In the genomic region with DNA sequence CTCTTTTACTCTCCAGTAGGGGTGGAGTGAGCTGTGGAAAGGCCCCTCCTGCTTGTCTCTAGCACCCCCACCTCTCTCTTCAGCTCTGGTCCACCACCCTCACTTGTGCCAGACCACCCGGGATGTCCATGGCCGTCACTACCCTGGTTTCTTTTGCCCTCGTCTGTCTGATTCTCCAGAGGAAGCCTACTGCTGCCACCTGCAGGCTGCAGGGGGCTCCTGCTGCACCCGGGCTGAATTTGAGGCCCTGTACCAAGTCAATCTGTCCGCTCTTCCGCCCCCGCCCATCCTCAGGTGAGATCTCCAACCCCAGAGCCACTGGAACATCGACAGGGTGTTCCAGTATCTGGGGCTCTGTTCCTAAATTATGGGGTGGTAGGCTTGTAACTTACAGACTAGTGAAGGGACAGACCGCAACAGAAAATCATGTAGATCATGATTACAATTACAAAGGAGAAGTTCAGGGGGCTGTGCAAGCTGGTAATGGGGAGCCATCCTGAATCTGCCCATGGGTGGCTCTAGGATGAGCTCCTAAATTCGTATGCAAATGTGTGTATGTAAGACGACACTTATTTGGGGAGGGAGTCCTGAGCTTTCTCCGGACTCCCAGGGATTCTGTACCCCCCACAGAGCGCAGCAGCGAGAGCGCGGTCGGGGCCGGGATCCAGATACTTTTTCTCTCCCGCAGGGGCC, we compare ENCODE assay signal across 8 cellular contexts. TPM values are rescaled to one million over a fixed set of nuclear protein-coding genes. Genes with fewer than 3 reads are reported as not detected.
DNase-seq lines count a peak whose midpoint lies in the region; ATAC-seq lines count a peak whose summit lies in the region.

No MANE protein-coding gene starts in this region.

- H3K4me1 Mint-ChIP-seq in activated CD4-positive, alpha-beta T cell treated with anti-CD3 and anti-CD28 coated beads for 36 hours = peaks cover 41% of the 10 kb centered on the region

- CTCF ChIA-PET in activated CD4-positive, alpha-beta T cell treated with anti-CD3 and anti-CD28 coated beads for 36 hours (lab: Charles Lee) = interaction anchor here (0.5 to 11.3 kb wide), 27 partner anchors 9 to 1191 kb away, joined by 3 to 164 read pairs (median 5); a partner anchor contains a TSS

- peak overlapping the region; percentile 65 for H3K27ac ChIP-seq in cingulate gyrus (ENCODE audit: low read depth, low read length)

- POLR2A ChIA-PET in activated CD4-positive, alpha-beta T cell treated with anti-CD3 and anti-CD28 coated beads for 36 hours (lab: Charles Lee) = interaction anchor here (1.2 to 1.8 kb wide), 5 partner anchors 20 to 217 kb away, joined by 4 to 14 read pairs (median 7); a partner anchor contains a TSS

- H3K9me3 Mint-ChIP-seq in activated CD4-positive, alpha-beta T cell treated with anti-CD3 and anti-CD28 coated beads for 36 hours (ENCODE audit: low read depth) = no peaks in the 10 kb centered on the region

- DNase-seq in A172 (ENCODE audit: low spot score) (peak; percentile 72), NCI-H510A (lab: John Stamatoyannopoulos, UW) (peak; percentile 79), left colon (peak; percentile 90 to 94)
- DNase-seq in activated CD4-positive, alpha-beta T cell treated with anti-CD3 and anti-CD28 coated beads for 36 hours = peak; percentile 95
- DNase-seq in stimulated activated CD4-positive, alpha-beta T cell treated with anti-CD3 and anti-CD28 coated beads, Interleukin-1b, Interleukin-23, amount 100 ng/mL, for 4 hours (ENCODE audit: low read depth in 2 of 2) = peak; percentile 74 to 77

- H3K27me3 Mint-ChIP-seq in activated CD4-positive, alpha-beta T cell treated with anti-CD3 and anti-CD28 coated beads for 36 hours = no peaks in the 10 kb centered on the region

- ATAC-seq in GM18868 (IDR thresholded peaks at IDR 0.05; ENCODE audit: unreplicated experiment) = peak; percentile 33
- ATAC-seq in HG03442 (IDR thresholded peaks at IDR 0.05; ENCODE audit: unreplicated experiment) = peak; percentile 27
- peak; percentile 37 for ATAC-seq in activated CD4-positive, alpha-beta T cell treated with anti-CD3 and anti-CD28 coated beads for 36 hours
- ATAC-seq in left colon = peak; percentile 44

- peak overlapping the region; percentile 63 for H3K4me3 Mint-ChIP-seq in activated CD4-positive, alpha-beta T cell treated with anti-CD3 and anti-CD28 coated beads for 36 hours

- peak overlapping the region; percentile 86 for H3K27ac Mint-ChIP-seq in activated CD4-positive, alpha-beta T cell treated with anti-CD3 and anti-CD28 coated beads for 36 hours

- H3K36me3 Mint-ChIP-seq in activated CD4-positive, alpha-beta T cell treated with anti-CD3 and anti-CD28 coated beads for 36 hours (ENCODE audit: low read depth) = peaks cover 29% of the 10 kb centered on the region

- intact Hi-C loops in activated CD4-positive, alpha-beta T cell treated with anti-CD3 and anti-CD28 coated beads for 36 hours (cut with DNase I, micrococcal nuclease) = loop anchor here (1.0 to 10.0 kb wide), 10 partner anchors 20 to 1968 kb away; a partner anchor contains a TSS
- intact Hi-C loops in left colon (cut with DNase I, micrococcal nuclease) = no loop called here

RNA-seq across cellular contexts. Expression of a gene that starts 0.7 kb away (rescaled TPM):
- 64.5 and 64.7 TPM in 2 replicates for total RNA-seq in A172 (2014; rRNA removed; shearing (Covaris generic))
- total RNA-seq in activated CD4-positive, alpha-beta T cell treated with anti-CD3 and anti-CD28 coated beads for 36 hours = 10 to 100 TPM; 51.4 to 65.6 TPM
- total RNA-seq in left colon = 10 to 100 TPM; 53.0 to 58.1 TPM

RNA-seq across cellular contexts. Expression of a gene that starts 2.1 kb away (rescaled TPM):
- total RNA-seq in A172 (2014; rRNA removed; shearing (Covaris generic)) = 11.3 and 15.4 TPM in 2 replicates
- 10 to 100 TPM; 34.2 to 41.2 TPM for total RNA-seq in activated CD4-positive, alpha-beta T cell treated with anti-CD3 and anti-CD28 coated beads for 36 hours
- 10 to 100 TPM; 17.3 to 17.5 TPM for total RNA-seq in left colon

RNA-seq across cellular contexts. Expression of a gene that starts 20.3 kb away (rescaled TPM):
- total RNA-seq in A172 (2014; rRNA removed; shearing (Covaris generic)) = 9.2 and 11.0 TPM in 2 replicates
- total RNA-seq in activated CD4-positive, alpha-beta T cell treated with anti-CD3 and anti-CD28 coated beads for 36 hours = 10 to 100 TPM; 28.9 to 37.4 TPM
- total RNA-seq in left colon = 10 to 100 TPM; 15.3 to 17.1 TPM

RNA-seq across cellular contexts. Expression of a gene that starts 31.3 kb away (rescaled TPM):
- 7.3 and 8.0 TPM in 2 replicates for total RNA-seq in A172 (2014; rRNA removed; shearing (Covaris generic))
- 100 to 1,000 TPM in 1 of 2 experiments, 10 to 100 TPM in 1; 76.6 to 104 TPM for total RNA-seq in activated CD4-positive, alpha-beta T cell treated with anti-CD3 and anti-CD28 coated beads for 36 hours
- total RNA-seq in left colon = 10 to 100 TPM; 48.4 to 63.7 TPM

RNA-seq across cellular contexts. Expression of a gene that starts 50.1 kb away (rescaled TPM):
- total RNA-seq in A172 (2014; rRNA removed; shearing (Covaris generic)) = 0.12 and 0.14 TPM in 2 replicates
- total RNA-seq in activated CD4-positive, alpha-beta T cell treated with anti-CD3 and anti-CD28 coated beads for 36 hours = 10 to 100 TPM; 12.2 to 15.6 TPM
- total RNA-seq in left colon = 1 to 10 TPM; 5.1 to 10.0 TPM

Comparison
In these comparisons a context has a peak if more than half of its experiments do, and no peak if none do; other contexts are left out.
1. Peak in every context shown above with its lines: DNase-seq, ATAC-seq and H3K27ac ChIP-seq.
2. intact Hi-C loops: an anchor here in activated CD4-positive, alpha-beta T cell treated with anti-CD3 and anti-CD28 coated beads for 36 hours (1.0 to 10.0 kb wide); none called in left colon.